8 cellular contexts compared by ENCODE assay signal in genomic region chr1:222618880-222619321, GRCh38. TPM values are rescaled to one million over a fixed set of nuclear protein-coding genes. Genes with fewer than 3 reads are reported as not detected.
DNase-seq lines count a peak whose midpoint lies in the region; ATAC-seq and TF ChIP-seq lines count a peak whose summit lies in the region.

No MANE protein-coding gene starts in this region.

- TF ChIP-seq CTCF in GM13977 (IDR thresholded peaks at IDR 0.05; ENCODE audit: extremely low read depth, insufficient read depth, missing control alignments) = no peak

- peak overlapping the region; percentile 92 for H3K4me3 Mint-ChIP-seq in central memory CD8-positive, alpha-beta T cell

- H3K27me3 Mint-ChIP-seq in central memory CD8-positive, alpha-beta T cell = peaks cover 25% of the 10 kb centered on the region

- intact Hi-C loops in left colon (cut with DNase I, micrococcal nuclease) = no loop called here

- peak; percentile 23 for DNase-seq in AG08395 (ENCODE audit: low spot score)
- peak; percentile 39 for DNase-seq in GM13977 (ENCODE audit: low spot score)
- DNase-seq in RPMI7951 (ENCODE audit: low read depth) = peak; percentile 32
- DNase-seq in central memory CD8-positive, alpha-beta T cell (ENCODE audit: low spot score in 2 of 2) = no peak
- DNase-seq in left colon = peak in 1 of 2 donors; percentile 32
- peak; percentile 10 for DNase-seq in stimulated activated naive CD8-positive, alpha-beta T cell treated with anti-CD3 and anti-CD28 coated beads, Interleukin-15, Interleukin-2, amounts not matched to agents 100 U/mL and 50 U/mL, for 24 hours

- in situ Hi-C loops in GM13977 (cut with MboI; ENCODE audit: low pct_unique_long_range_greater_than_20kb, low sequenced_read_pairs, unreplicated experiment) = no loop called here

- peak overlapping the region; percentile 100 for H3K27ac Mint-ChIP-seq in central memory CD8-positive, alpha-beta T cell (ENCODE audit: low read depth)

- peaks cover 36% of the 10 kb centered on the region for H3K4me1 Mint-ChIP-seq in central memory CD8-positive, alpha-beta T cell

- no peaks in the 10 kb centered on the region for H3K9me3 Mint-ChIP-seq in central memory CD8-positive, alpha-beta T cell

- peaks cover 36% of the 10 kb centered on the region for H3K36me3 Mint-ChIP-seq in central memory CD8-positive, alpha-beta T cell (ENCODE audit: insufficient read depth)

- ATAC-seq in central memory CD8-positive, alpha-beta T cell (replicated peaks; ENCODE audit: extremely low read depth, poor library complexity, severe bottlenecking) = no peak
- peak; percentile 22 for ATAC-seq in left colon
- ATAC-seq in stimulated activated naive CD8-positive, alpha-beta T cell treated with anti-CD3 and anti-CD28 coated beads, Interleukin-15, Interleukin-2, amounts not matched to agents 100 U/mL and 50 U/mL, for 24 hours = no peak
- ATAC-seq in HG02981 (IDR thresholded peaks at IDR 0.05; ENCODE audit: unreplicated experiment) = no peak
- ATAC-seq in GM18517 (IDR thresholded peaks at IDR 0.05; ENCODE audit: unreplicated experiment) = no peak

RNA-seq across cellular contexts. Expression of gene MIA3, which starts 1.0 kb away (rescaled TPM):
- total RNA-seq in RPMI7951 (2014; rRNA removed; shearing (Covaris generic)) = 22.7 and 25.5 TPM in 2 replicates
- total RNA-seq in left colon = 10 to 100 TPM; 67.4 to 68.3 TPM

RNA-seq across cellular contexts. Expression of gene TAF1A, which starts 29.2 kb away (rescaled TPM):
- 15.7 and 17.4 TPM in 2 replicates for total RNA-seq in RPMI7951 (2014; rRNA removed; shearing (Covaris generic))
- 1 to 10 TPM; 4.2 to 4.6 TPM for total RNA-seq in left colon

Comparison
In these comparisons a context has a peak if more than half of its experiments do, and no peak if none do; other contexts are left out.
1. DNase-seq: peak in AG08395 (single experiment), GM13977 (single experiment), RPMI7951 (single experiment) and stimulated activated naive CD8-positive, alpha-beta T cell treated with anti-CD3 and anti-CD28 coated beads, Interleukin-15, Interleukin-2, amounts not matched to agents 100 U/mL and 50 U/mL, for 24 hours (single experiment); none in central memory CD8-positive, alpha-beta T cell (0 of 2).